Comparison of ENCODE assay signal across 10 cellular contexts in genomic region chr10:104260775-104261115, GRCh38. TPM values are rescaled to one million over a fixed set of nuclear protein-coding genes. Genes with fewer than 3 reads are reported as not detected.
DNase-seq lines count a peak whose midpoint lies in the region; ATAC-seq and TF ChIP-seq lines count a peak whose summit lies in the region.
"Had no signal": no experiment of that assay in that cellular context is flagged by ENCODE, and none has a peak within 500 bp of the region (broad histone marks: within the 10 kb centered on the region; RNA-seq: fewer than 3 reads in every experiment).

No MANE protein-coding gene starts in this region.

- H3K4me1 ChIP-seq in body of pancreas = peaks cover 51% of the 10 kb centered on the region
- H3K4me1 ChIP-seq in testis = peaks cover 9% of the 10 kb centered on the region

- DNase-seq in AG08395 (ENCODE audit: low spot score) = peak; percentile 34
- DNase-seq in Kasumi-1 (lab: John Stamatoyannopoulos, UW) = peak; percentile 82 to 92
- DNase-seq in body of pancreas = no peak
- peak; percentile 66 to 85 for DNase-seq in lung microvascular endothelial cell (ENCODE audit: low read depth in 2 of 2)
- no peak for DNase-seq in central memory CD4-positive, alpha-beta T cell
- no peak for DNase-seq in testis
- DNase-seq in NCI-H510A treated with DMSO at 0.1 percent for 48 hours (lab: John Stamatoyannopoulos, UW) = no peak
- DNase-seq: GF-D8, NCI-H524 had no signal

- ATAC-seq in body of pancreas (no peak), HG03521 (IDR thresholded peaks at IDR 0.05; ENCODE audit: unreplicated experiment) (no peak)

- H3K27ac ChIP-seq in body of pancreas (peak overlapping the region in 3 of 4 donors; percentile 2 to 42 (median 5)), testis (no peak overlapping the region)

- H3K9me3 ChIP-seq in body of pancreas = no peaks in the 10 kb centered on the region
- no peaks in the 10 kb centered on the region for H3K9me3 ChIP-seq in testis

- no peak for TF ChIP-seq POLR2A in body of pancreas (IDR thresholded peaks at IDR 0.05)
- no peak for TF ChIP-seq POLR2A in testis (IDR thresholded peaks at IDR 0.05)

- H3K4me3 ChIP-seq in body of pancreas (no peak overlapping the region), testis (no peak overlapping the region)

- intact Hi-C loops in body of pancreas (cut with DNase I) (no loop called here), testis (cut with DNase I; ENCODE audit: low total_unique reads) (no loop called here)

- H3K27me3 ChIP-seq in body of pancreas = no peaks in the 10 kb centered on the region
- no peaks in the 10 kb centered on the region for H3K27me3 ChIP-seq in testis

- TF ChIP-seq CTCF in body of pancreas (IDR thresholded peaks at IDR 0.05) (no peak), testis (IDR thresholded peaks at IDR 0.05) (no peak)

- H3K36me3 ChIP-seq in body of pancreas (replicated peaks in 1 of 2; ENCODE audit: insufficient read depth in 1 of 2, low read depth in 2 of 2) = peaks cover 0 to 8% of the 10 kb centered on the region in 2 donors
- no peaks in the 10 kb centered on the region for H3K36me3 ChIP-seq in testis (ENCODE audit: low read depth, missing control alignments)

- 47 to 50% methylated on average over 3 of the region's 3 CpGs for WGBS in body of pancreas, 2 donors
- 24 to 35% methylated on average over 3 of the region's 3 CpGs for WGBS in testis, 2 donors

RNA-seq across cellular contexts. Expression of gene GSTO1, which starts 6.1 kb away (rescaled TPM):
- total RNA-seq in body of pancreas = 10 to 100 TPM; 16.8 to 65.9 TPM
- 220 and 286 TPM in 2 replicates for total RNA-seq in lung microvascular endothelial cell
- total RNA-seq in testis = 10 to 100 TPM in 1 of 2 donors, 1 to 10 TPM in 1; 10.0 to 16.4 TPM
- 35.2 TPM for polyA plus RNA-seq in testis (ENCODE audit: insufficient read depth, low read depth, low replicate concordance)

RNA-seq across cellular contexts. Expression of gene GSTO2, which starts 8.2 kb away (rescaled TPM):
- total RNA-seq in body of pancreas (10 to 100 TPM in 1 of 2 donors, 1 to 10 TPM in 1; 9.6 to 26.5 TPM), lung microvascular endothelial cell (0.65 and 0.99 TPM in 2 replicates), testis (10 to 100 TPM; 28.9 to 51.7 TPM)
- polyA plus RNA-seq in testis (ENCODE audit: insufficient read depth, low read depth, low replicate concordance) = 53.7 TPM

RNA-seq across cellular contexts. Expression of gene CFAP43, which starts 28.6 kb away (rescaled TPM):
- total RNA-seq in body of pancreas (1 to 10 TPM; 2.3 to 4.0 TPM), lung microvascular endothelial cell (under 0.01 TPM in 2 replicates), testis (10 to 100 TPM; 37.8 to 72.8 TPM)
- 60.7 TPM for polyA plus RNA-seq in testis (ENCODE audit: insufficient read depth, low read depth, low replicate concordance)

Comparison
In these comparisons a context has a peak if more than half of its experiments do, and no peak if none do; other contexts are left out.
1. DNase-seq: peak in AG08395 (single experiment), Kasumi-1 (2 of 2) and lung microvascular endothelial cell (2 of 2); none in body of pancreas (0 of 4), central memory CD4-positive, alpha-beta T cell (single experiment), testis (single experiment) and NCI-H510A treated with DMSO at 0.1 percent for 48 hours (single experiment).
2. H3K27ac ChIP-seq: peak in body of pancreas (3 of 4); none in testis (0 of 2).
3. RNA of gene CFAP43, which starts 28.6 kb away (total RNA-seq): 37.8 to 72.8 TPM in testis; 2.3 to 4.0 TPM in body of pancreas and under 0.01 TPM in lung microvascular endothelial cell; every median in the first group is over 4 times any median in the second.